Comparison of ENCODE assay signal across 1 cellular context in genomic region chr1:34019741-34020552, GRCh38.
TF ChIP-seq lines count a peak whose summit lies in the region.

No MANE protein-coding gene starts in this region.

TF ChIP-seq in WTC11, 78 proteins besides CTCF, POLR2A, EP300 and RAD21 (continued from another document):
- no peak for TF ChIP-seq CREB1 (CRISPR knock-in tag; IDR thresholded peaks at IDR 0.05)
